In the genomic region with DNA sequence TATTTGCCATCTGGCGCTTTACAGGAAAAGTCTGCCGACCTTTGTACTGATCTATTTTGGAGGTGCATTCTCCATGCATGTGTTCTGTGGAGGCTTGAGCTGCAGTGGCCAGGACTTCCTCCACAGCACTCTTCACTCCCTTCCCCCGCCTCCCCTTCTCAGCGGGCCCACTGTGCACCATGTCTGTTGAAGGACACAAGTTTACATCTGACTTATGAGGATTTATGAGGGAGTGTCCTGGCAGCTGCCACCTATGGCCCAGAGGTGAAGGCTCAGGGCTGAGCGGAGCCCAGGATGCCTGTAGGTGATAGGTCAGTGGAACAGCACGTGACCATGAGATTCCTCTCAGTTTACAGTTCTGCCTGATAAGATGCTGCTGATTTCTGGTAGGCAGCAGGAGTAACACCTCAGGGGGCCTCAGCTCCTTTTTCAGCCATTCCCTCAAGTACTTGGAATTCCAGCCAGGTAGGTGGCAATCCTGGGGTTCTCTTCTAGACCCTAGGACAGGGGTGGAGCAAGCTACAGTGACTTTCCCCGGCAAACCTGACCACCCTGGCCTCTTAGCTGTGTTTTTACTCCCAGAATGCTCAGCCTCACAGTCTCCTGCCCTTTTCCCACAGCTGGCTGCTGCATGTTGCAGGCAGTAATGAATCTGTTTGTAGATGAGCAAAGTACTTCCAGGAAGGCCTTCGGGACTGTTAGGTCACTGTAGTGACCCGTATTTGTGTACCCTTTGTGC, we compare ENCODE assay signal across 14 cellular contexts. TPM values are rescaled to one million over a fixed set of nuclear protein-coding genes. Genes with fewer than 3 reads are reported as not detected.
DNase-seq lines count a peak whose midpoint lies in the region; ATAC-seq and TF ChIP-seq lines count a peak whose summit lies in the region.
"Had no signal": no experiment of that assay in that cellular context is flagged by ENCODE, and none has a peak within 500 bp of the region (broad histone marks: within the 10 kb centered on the region; RNA-seq: fewer than 3 reads in every experiment).

No MANE protein-coding gene starts in this region.

- TF ChIP-seq CTCF in breast epithelium (IDR thresholded peaks at IDR 0.05), result no peak

- no peaks in the 10 kb centered on the region for H3K79me2 ChIP-seq in GM23248 (ENCODE audit: insufficient read depth)

- H2AFZ ChIP-seq in GM23248, result no peak overlapping the region; the same call in 1 of the 2 replicates

- DNase-seq in GM23248 (no peak), left kidney (ENCODE audit: low read depth, low spot score) (peak; percentile 74), NOMO-1 treated with DMSO at 0.1 percent for 48 hours (lab: John Stamatoyannopoulos, UW; ENCODE audit: unreplicated experiment) (no peak), breast epithelium (ENCODE audit: low spot score in 2 of 2) (no peak), mesenteric fat pad (ENCODE audit: low spot score) (no peak)
- DNase-seq: activated naive CD8-positive, alpha-beta T cell treated with anti-CD3 and anti-CD28 coated beads for 36 hours; DMS 273 treated with DMSO at 0.1 percent for 48 hours; MM.1S; NCI-H2107 had no signal

- no peak for ATAC-seq in GM21529 (IDR thresholded peaks at IDR 0.05; ENCODE audit: unreplicated experiment)

- H3K27ac ChIP-seq in GM23248 (no peak overlapping the region), angular gyrus (ENCODE audit: low read depth, low read length) (peak overlapping the region; percentile 41), rectal smooth muscle tissue (ENCODE audit: low read depth, low read length) (no peak overlapping the region), breast epithelium (peak overlapping the region in 1 of 2 donors; percentile 56)
- H3K27ac ChIP-seq: neutrophil, SK-N-MC had no signal

- 81 to 82% methylated on average over 9 of the region's 9 CpGs for WGBS in GM23248 (ENCODE audit: low coverage in 1 of 2, low lambda C conversion rate in 2 of 2, missing lambda C conversion rate in 2 of 2), 2 experiments

- peak overlapping the region; percentile 16 for H3K4me2 ChIP-seq in GM23248 (ENCODE audit: unreplicated experiment)

- in situ Hi-C loops in GM23248 (cut with MboI), result loop anchor here (5.0 kb wide), 1 partner anchor 79 kb away; no protein-coding TSS in a partner anchor

- intact Hi-C loops in breast epithelium (cut with DNase I; ENCODE audit: low total_unique reads), result no loop called here

- H3K4me1 ChIP-seq in GM23248 (ENCODE audit: insufficient read depth) (peaks cover 56% of the 10 kb centered on the region), rectal smooth muscle tissue (ENCODE audit: control insufficient read depth, insufficient read depth, low read length) (peaks cover 14% of the 10 kb centered on the region), breast epithelium (peaks cover 26 to 39% of the 10 kb centered on the region in 2 donors)

- H4K20me1 ChIP-seq in GM23248 (ENCODE audit: insufficient read depth), result no peaks in the 10 kb centered on the region

- H3K9me2 ChIP-seq in GM23248 (ENCODE audit: insufficient read depth), result no peaks in the 10 kb centered on the region

- no peak overlapping the region for H3K9ac ChIP-seq in GM23248
- no peak overlapping the region for H3K9ac ChIP-seq in rectal smooth muscle tissue (ENCODE audit: low read length)

- H3K36me3 ChIP-seq in GM23248 (ENCODE audit: low read depth), result no peaks in the 10 kb centered on the region
- no peaks in the 10 kb centered on the region for H3K36me3 ChIP-seq in rectal smooth muscle tissue (ENCODE audit: control insufficient read depth, insufficient read depth, low read length)
- H3K36me3 ChIP-seq in breast epithelium, result no peaks in the 10 kb centered on the region
- H3K36me3 ChIP-seq: neutrophil had no signal

- no peak for TF ChIP-seq POLR2A in breast epithelium (IDR thresholded peaks at IDR 0.05)

- H3K27me3 ChIP-seq in GM23248 (replicated peaks; ENCODE audit: insufficient read depth) (no peaks in the 10 kb centered on the region), rectal smooth muscle tissue (ENCODE audit: control insufficient read depth, insufficient read depth, low read length) (no peaks in the 10 kb centered on the region), breast epithelium (no peaks in the 10 kb centered on the region)

- H3K4me3 ChIP-seq in GM23248, result no peak overlapping the region
- H3K4me3 ChIP-seq in rectal smooth muscle tissue (ENCODE audit: low read length), result peak overlapping the region; percentile 1
- no peak overlapping the region for H3K4me3 ChIP-seq in breast epithelium
- H3K4me3 ChIP-seq: SK-N-MC had no signal

- peaks cover 26% of the 10 kb centered on the region for H3F3A ChIP-seq in GM23248 (ENCODE audit: insufficient read depth)

- no peaks in the 10 kb centered on the region for H3K9me3 ChIP-seq in GM23248 (ENCODE audit: low read depth)
- no peaks in the 10 kb centered on the region for H3K9me3 ChIP-seq in breast epithelium
- H3K9me3 ChIP-seq: neutrophil had no signal

RNA-seq across cellular contexts. Expression of a gene that starts 59.9 kb away (rescaled TPM):
- total RNA-seq in GM23248 (2014; rRNA removed; shearing (Covaris generic)), result 4.1 and 16.8 TPM in 2 replicates
- 5.9 TPM in 2 replicates for polyA plus RNA-seq in GM23248 (2016; fragmentation: Nextera tagmentation; extraction: Ambion mirVana)
- 10 to 100 TPM; 32.3 to 56.1 (median 43.3) TPM for total RNA-seq in breast epithelium
- total RNA-seq in mesenteric fat pad, result 37.5 TPM
